25 cellular contexts compared by ENCODE assay signal in genomic region chrX:26848511-26848910, GRCh38.
DNase-seq lines count a peak whose midpoint lies in the region; ATAC-seq, FAIRE-seq and TF ChIP-seq lines count a peak whose summit lies in the region.
"Had no signal": no experiment of that assay in that cellular context is flagged by ENCODE, and none has a peak within 500 bp of the region (broad histone marks: within the 10 kb centered on the region; RNA-seq: fewer than 3 reads in every experiment).

No MANE protein-coding gene starts in this region.

- no peaks in the 10 kb centered on the region for H4K20me1 ChIP-seq in endothelial cell of umbilical vein (replicated peaks; ENCODE audit: control insufficient read depth, extremely low read depth, insufficient read depth, low read length)
- no peaks in the 10 kb centered on the region for H4K20me1 ChIP-seq in HepG2 (ENCODE audit: insufficient read depth, low read length)

- H3K4me3 ChIP-seq in ACC112 (ENCODE audit: low read depth, low read length) (no peak overlapping the region), endothelial cell of umbilical vein (replicated peaks in 1 of 3; ENCODE audit: insufficient read depth in 1 of 3, low read depth in 1 of 3, low read length in 3 of 3) (no peak overlapping the region), HepG2 (replicated peaks in 1 of 3; ENCODE audit: insufficient read depth in 1 of 3, low read depth in 2 of 3, low read length in 3 of 3) (no peak overlapping the region)
- H3K4me3 ChIP-seq: GM23338, HAP-1, MG63, SJSA1 had no signal

- H2AFZ ChIP-seq in ACC112 (ENCODE audit: low read length, unreplicated experiment), result no peak overlapping the region
- H2AFZ ChIP-seq in endothelial cell of umbilical vein (ENCODE audit: low read depth, low read length), result no peak overlapping the region
- no peak overlapping the region for H2AFZ ChIP-seq in HepG2 (ENCODE audit: low read length)
- H2AFZ ChIP-seq: GM23338 had no signal

- no peaks in the 10 kb centered on the region for H3K36me3 ChIP-seq in ACC112 (ENCODE audit: insufficient read depth, low read length)
- no peaks in the 10 kb centered on the region for H3K36me3 ChIP-seq in endothelial cell of umbilical vein (ENCODE audit: control insufficient read depth in 2 of 2, extremely low read depth in 1 of 2, insufficient read depth in 2 of 2, low read length in 2 of 2)
- H3K36me3 ChIP-seq in HepG2 (replicated peaks in 1 of 2; ENCODE audit: control insufficient read depth in 1 of 2, insufficient read depth in 2 of 2, low read length in 2 of 2), result no peaks in the 10 kb centered on the region
- H3K36me3 ChIP-seq: HAP-1, MG63, SJSA1 had no signal

- H3K9me3 ChIP-seq in endothelial cell of umbilical vein (replicated peaks; ENCODE audit: control insufficient read depth, insufficient read depth, low read length) (no peaks in the 10 kb centered on the region), HepG2 (ENCODE audit: low read length) (no peaks in the 10 kb centered on the region)
- H3K9me3 ChIP-seq: HAP-1, MG63, SJSA1 had no signal

- intact Hi-C loops in endothelial cell of umbilical vein (cut with micrococcal nuclease), result no loop called here
- intact Hi-C loops in cardiac septum (cut with DNase I), result no loop called here
- intact Hi-C loops in HepG2 (cut with micrococcal nuclease; ENCODE audit: unreplicated experiment), result no loop called here

- H3K9me1 ChIP-seq in endothelial cell of umbilical vein (replicated peaks; ENCODE audit: control insufficient read depth, extremely low read depth, insufficient read depth, low read length), result no peaks in the 10 kb centered on the region

- no peak for TF ChIP-seq CTCF in endothelial cell of umbilical vein (IDR thresholded peaks at IDR 0.05; ENCODE audit: extremely low read depth in 1 of 2, insufficient read depth in 1 of 2, low read depth in 1 of 2, low read length in 2 of 2)
- TF ChIP-seq CTCF in HepG2 (CRISPR knock-in tag; IDR thresholded peaks at IDR 0.05), result no peak

- TF ChIP-seq EP300 in HepG2 (IDR thresholded peaks at IDR 0.05; ENCODE audit: low read depth in 2 of 2, low read length in 2 of 2), result no peak
- TF ChIP-seq EP300 in HepG2 (CRISPR knock-in tag; IDR thresholded peaks at IDR 0.05; ENCODE audit: borderline replicate concordance), result no peak

- WGBS in HepG2 (ENCODE audit: low lambda C conversion rate), result 0% methylated on average over 2 of the region's 2 CpGs

- H3K4me1 ChIP-seq in ACC112 (ENCODE audit: control insufficient read depth, insufficient read depth, low read length, unreplicated experiment) (peaks cover 7% of the 10 kb centered on the region), endothelial cell of umbilical vein (ENCODE audit: control insufficient read depth, extremely low read depth, insufficient read depth, low read length) (peaks cover 20% of the 10 kb centered on the region), HepG2 (ENCODE audit: insufficient read depth, low read length) (no peaks in the 10 kb centered on the region)
- H3K4me1 ChIP-seq: HAP-1, SJSA1 had no signal

- no peak overlapping the region for H3K4me2 ChIP-seq in endothelial cell of umbilical vein (ENCODE audit: insufficient read depth, low read length)
- no peak overlapping the region for H3K4me2 ChIP-seq in HepG2 (ENCODE audit: low read depth, low read length)
- H3K4me2 ChIP-seq: GM23338 had no signal

- peak; percentile 8 for FAIRE-seq in endothelial cell of umbilical vein (lab: Jason Lieb, UNC)
- FAIRE-seq in HepG2 (lab: Jason Lieb, UNC), result no peak
- FAIRE-seq: GM12891, RCC 7860 had no signal

- no TSS peak for BruUV-seq in endothelial cell of umbilical vein (replicated peaks; lab: Mats Ljungman, UMichigan)
- no TSS peak for BruUV-seq in HepG2 (replicated peaks; lab: Mats Ljungman, UMichigan)

- dilution Hi-C loops in endothelial cell of umbilical vein (cut with MboI; ENCODE audit: extremely low pct_ligation_motif_present, low sequenced_read_pairs), result no loop called here

- no peaks in the 10 kb centered on the region for H3K27me3 ChIP-seq in ACC112 (ENCODE audit: insufficient read depth, low read length)
- no peaks in the 10 kb centered on the region for H3K27me3 ChIP-seq in endothelial cell of umbilical vein (ENCODE audit: control insufficient read depth in 2 of 2, insufficient read depth in 2 of 2, low read length in 2 of 2)
- no peaks in the 10 kb centered on the region for H3K27me3 ChIP-seq in HepG2 (ENCODE audit: control insufficient read depth in 1 of 2, insufficient read depth in 2 of 2, low read length in 2 of 2)
- H3K27me3 ChIP-seq: MG63, SJSA1 had no signal

- H3K27ac ChIP-seq in ACC112 (ENCODE audit: low read depth, low read length) (peak overlapping the region; percentile 65), endothelial cell of umbilical vein (ENCODE audit: insufficient read depth, low read depth, low read length) (no peak overlapping the region), HepG2 (ENCODE audit: extremely low read length, insufficient read depth, low read length) (no peak overlapping the region)
- H3K27ac ChIP-seq: SJSA1 had no signal

- DNase-seq in astrocyte of the hippocampus (ENCODE audit: low read depth, low spot score), result peak; percentile 40
- DNase-seq in endothelial cell of umbilical vein (ENCODE audit: low read depth, low spot score), result peak; percentile 63
- peak; percentile 56 for DNase-seq in iris pigment epithelial cell (ENCODE audit: low read depth)
- no peak for DNase-seq in NCI-H1048 (lab: John Stamatoyannopoulos, UW)
- DNase-seq in cardiac septum (ENCODE audit: low spot score), result no peak
- no peak for DNase-seq in NCI-H226
- no peak for DNase-seq in HepG2 (ENCODE audit: low spot score)
- DNase-seq: 8988T; AML-193; C1 segment of cervical spinal cord; CD8-positive, alpha-beta T cell; DMS153; Karpas-422; MG63; NCI-H1417 treated with DMSO at 0.1 percent for 48 hours; NCI-H187; NCI-H446 treated with DMSO at 0.1 percent for 48 hours; NCI-H526 treated with DMSO at 0.1 percent for 48 hours; OCI-M1 had no signal

- in situ Hi-C loops in HepG2 (cut with HindIII; ENCODE audit: extremely low pct_ligation_motif_present, low pct_unique_long_range_greater_than_20kb), result no loop called here

- no peak overlapping the region for H3K9ac ChIP-seq in endothelial cell of umbilical vein (replicated peaks; ENCODE audit: extremely low read depth, insufficient read depth, low read length)
- no peak overlapping the region for H3K9ac ChIP-seq in HepG2 (ENCODE audit: insufficient read depth, low read depth, low read length)

- POLR2A ChIA-PET in endothelial cell of umbilical vein (lab: Charles Lee) (no interaction called here), HepG2 (lab: Yijun Ruan, JAX) (no interaction called here)

- no peak for ATAC-seq in HepG2
- ATAC-seq: CD8-positive, alpha-beta T cell; GM23338 had no signal

- TF ChIP-seq RAD21 in HepG2 (CRISPR knock-in tag; IDR thresholded peaks at IDR 0.05), result no peak

- H3K79me2 ChIP-seq in ACC112 (ENCODE audit: control insufficient read depth, insufficient read depth, low read length, unreplicated experiment) (no peaks in the 10 kb centered on the region), endothelial cell of umbilical vein (ENCODE audit: control insufficient read depth, insufficient read depth, low read length) (no peaks in the 10 kb centered on the region), HepG2 (ENCODE audit: insufficient read depth, low read length) (no peaks in the 10 kb centered on the region)

- CTCF ChIA-PET in endothelial cell of umbilical vein (lab: Charles Lee), result interaction anchor here (0.7 to 1.8 kb wide), 3 partner anchors 58 to 338 kb away, joined by 3 to 6 read pairs (median 4); no protein-coding TSS in a partner anchor
- CTCF ChIA-PET in HepG2 (lab: Yijun Ruan, JAX; ENCODE audit: low intra/inter-chr PET ratio, low total read pairs), result no interaction called here

- TF ChIP-seq POLR2A in endothelial cell of umbilical vein (IDR thresholded peaks at IDR 0.05; ENCODE audit: low read depth, low read length), result no peak
- no peak for TF ChIP-seq POLR2A in HepG2 (IDR thresholded peaks at IDR 0.05; ENCODE audit: insufficient read depth in 1 of 2, low read depth in 2 of 2, low read length in 2 of 2)

TF ChIP-seq in endothelial cell of umbilical vein, 7 proteins besides CTCF, POLR2A, EP300 and RAD21:
- no peak for TF ChIP-seq FOS (IDR thresholded peaks at IDR 0.05; ENCODE audit: borderline replicate concordance, insufficient read depth, low read length)
- no peak for TF ChIP-seq MAX (IDR thresholded peaks at IDR 0.05; ENCODE audit: insufficient read depth, insufficient read length)
- TF ChIP-seq POLR2AphosphoS5 (IDR thresholded peaks at IDR 0.05; ENCODE audit: insufficient read depth, low read depth, low read length), result no peak
- no peak for TF ChIP-seq JUN (IDR thresholded peaks at IDR 0.05; ENCODE audit: borderline replicate concordance, insufficient read depth, insufficient read length, low read depth)
- TF ChIP-seq MYC (IDR thresholded peaks at IDR 0.05; ENCODE audit: low read depth, low read length), result no peak
- no peak for TF ChIP-seq EZH2 (IDR thresholded peaks at IDR 0.05; ENCODE audit: borderline replicate concordance, low read depth, low read length, severe bottlenecking)
- TF ChIP-seq GATA2 (IDR thresholded peaks at IDR 0.05; ENCODE audit: insufficient read depth, insufficient read length, low read depth, low read length), result no peak

TF ChIP-seq in HepG2, 621 proteins besides CTCF, POLR2A, EP300 and RAD21 (continues in another document):
- TF ChIP-seq, protein P1, sequence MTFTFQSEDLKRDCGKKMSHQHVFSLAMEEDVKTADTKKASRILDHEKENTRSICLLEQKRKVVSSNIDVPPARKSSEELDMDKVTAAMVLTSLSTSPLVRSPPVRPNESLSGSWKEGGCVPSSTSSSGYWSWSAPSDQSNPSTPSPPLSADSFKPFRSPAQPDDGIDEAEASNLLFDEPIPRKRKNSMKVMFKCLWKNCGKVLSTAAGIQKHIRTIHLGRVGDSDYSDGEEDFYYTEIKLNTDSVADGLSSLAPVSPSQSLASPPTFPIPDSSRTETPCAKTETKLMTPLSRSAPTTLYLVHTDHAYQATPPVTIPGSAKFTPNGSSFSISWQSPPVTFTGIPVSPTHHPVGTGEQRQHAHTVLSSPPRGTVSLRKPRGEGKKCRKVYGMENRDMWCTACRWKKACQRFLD (CRISPR knock-in tag; IDR thresholded peaks at IDR 0.05; ENCODE audit: borderline replicate concordance), result no peak

Comparison
In these comparisons a context has a peak if more than half of its experiments do, and no peak if none do; other contexts are left out.
1. DNase-seq: peak in astrocyte of the hippocampus (single experiment), endothelial cell of umbilical vein (single experiment) and iris pigment epithelial cell (single experiment); none in NCI-H1048 (single experiment), cardiac septum (single experiment), NCI-H226 (single experiment) and HepG2 (single experiment).